Comparison of ENCODE assay signal across 2 cellular contexts in the genomic region with DNA sequence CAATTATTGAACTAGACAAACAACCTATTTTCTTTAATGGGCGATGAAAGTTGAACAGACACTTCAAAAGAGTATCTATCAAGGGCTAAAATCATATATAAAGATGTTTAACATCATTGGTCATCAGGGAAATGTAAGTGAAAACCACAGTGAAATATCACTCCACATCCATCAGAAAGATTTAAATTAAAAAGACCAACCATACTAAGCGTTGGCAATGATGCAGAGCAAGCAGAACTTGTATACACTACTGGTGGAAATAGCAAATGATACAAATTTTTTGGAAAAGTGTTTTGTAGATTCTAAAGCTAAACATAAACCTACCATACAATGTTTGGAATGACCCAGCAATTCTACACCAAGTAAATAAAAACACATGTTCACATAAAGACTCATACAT.
A peak's percentile ranks its signal among the peaks of the same experiment; 100 is the strongest.
TF ChIP-seq lines count a peak whose summit lies in the region.

No MANE protein-coding gene starts in this region.

TF ChIP-seq in GM12878, 131 proteins besides CTCF, POLR2A, EP300 and RAD21 (continued from another document):
- TF ChIP-seq, protein P1, sequence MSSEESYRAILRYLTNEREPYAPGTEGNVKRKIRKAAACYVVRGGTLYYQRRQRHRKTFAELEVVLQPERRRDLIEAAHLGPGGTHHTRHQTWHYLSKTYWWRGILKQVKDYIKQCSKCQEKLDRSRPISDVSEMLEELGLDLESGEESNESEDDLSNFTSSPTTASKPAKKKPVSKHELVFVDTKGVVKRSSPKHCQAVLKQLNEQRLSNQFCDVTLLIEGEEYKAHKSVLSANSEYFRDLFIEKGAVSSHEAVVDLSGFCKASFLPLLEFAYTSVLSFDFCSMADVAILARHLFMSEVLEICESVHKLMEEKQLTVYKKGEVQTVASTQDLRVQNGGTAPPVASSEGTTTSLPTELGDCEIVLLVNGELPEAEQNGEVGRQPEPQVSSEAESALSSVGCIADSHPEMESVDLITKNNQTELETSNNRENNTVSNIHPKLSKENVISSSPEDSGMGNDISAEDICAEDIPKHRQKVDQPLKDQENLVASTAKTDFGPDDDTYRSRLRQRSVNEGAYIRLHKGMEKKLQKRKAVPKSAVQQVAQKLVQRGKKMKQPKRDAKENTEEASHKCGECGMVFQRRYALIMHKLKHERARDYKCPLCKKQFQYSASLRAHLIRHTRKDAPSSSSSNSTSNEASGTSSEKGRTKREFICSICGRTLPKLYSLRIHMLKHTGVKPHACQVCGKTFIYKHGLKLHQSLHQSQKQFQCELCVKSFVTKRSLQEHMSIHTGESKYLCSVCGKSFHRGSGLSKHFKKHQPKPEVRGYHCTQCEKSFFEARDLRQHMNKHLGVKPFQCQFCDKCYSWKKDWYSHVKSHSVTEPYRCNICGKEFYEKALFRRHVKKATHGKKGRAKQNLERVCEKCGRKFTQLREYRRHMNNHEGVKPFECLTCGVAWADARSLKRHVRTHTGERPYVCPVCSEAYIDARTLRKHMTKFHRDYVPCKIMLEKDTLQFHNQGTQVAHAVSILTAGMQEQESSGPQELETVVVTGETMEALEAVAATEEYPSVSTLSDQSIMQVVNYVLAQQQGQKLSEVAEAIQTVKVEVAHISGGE (CRISPR knock-in tag; IDR thresholded peaks at IDR 0.05), result no peak
- TF ChIP-seq, protein P2, sequence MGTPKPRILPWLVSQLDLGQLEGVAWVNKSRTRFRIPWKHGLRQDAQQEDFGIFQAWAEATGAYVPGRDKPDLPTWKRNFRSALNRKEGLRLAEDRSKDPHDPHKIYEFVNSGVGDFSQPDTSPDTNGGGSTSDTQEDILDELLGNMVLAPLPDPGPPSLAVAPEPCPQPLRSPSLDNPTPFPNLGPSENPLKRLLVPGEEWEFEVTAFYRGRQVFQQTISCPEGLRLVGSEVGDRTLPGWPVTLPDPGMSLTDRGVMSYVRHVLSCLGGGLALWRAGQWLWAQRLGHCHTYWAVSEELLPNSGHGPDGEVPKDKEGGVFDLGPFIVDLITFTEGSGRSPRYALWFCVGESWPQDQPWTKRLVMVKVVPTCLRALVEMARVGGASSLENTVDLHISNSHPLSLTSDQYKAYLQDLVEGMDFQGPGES (IDR thresholded peaks at IDR 0.05), result no peak
- TF ChIP-seq SIN3A (IDR thresholded peaks at IDR 0.05; ENCODE audit: low read depth, low read length), result no peak
- no peak for TF ChIP-seq SUZ12 (IDR thresholded peaks at IDR 0.05; ENCODE audit: unreplicated experiment)
- no peak for TF ChIP-seq CBX3 (IDR thresholded peaks at IDR 0.05; ENCODE audit: borderline replicate concordance, low read depth)
- TF ChIP-seq JUND (IDR thresholded peaks at IDR 0.05; ENCODE audit: low read depth, low read length), result no peak
- TF ChIP-seq, protein P3, sequence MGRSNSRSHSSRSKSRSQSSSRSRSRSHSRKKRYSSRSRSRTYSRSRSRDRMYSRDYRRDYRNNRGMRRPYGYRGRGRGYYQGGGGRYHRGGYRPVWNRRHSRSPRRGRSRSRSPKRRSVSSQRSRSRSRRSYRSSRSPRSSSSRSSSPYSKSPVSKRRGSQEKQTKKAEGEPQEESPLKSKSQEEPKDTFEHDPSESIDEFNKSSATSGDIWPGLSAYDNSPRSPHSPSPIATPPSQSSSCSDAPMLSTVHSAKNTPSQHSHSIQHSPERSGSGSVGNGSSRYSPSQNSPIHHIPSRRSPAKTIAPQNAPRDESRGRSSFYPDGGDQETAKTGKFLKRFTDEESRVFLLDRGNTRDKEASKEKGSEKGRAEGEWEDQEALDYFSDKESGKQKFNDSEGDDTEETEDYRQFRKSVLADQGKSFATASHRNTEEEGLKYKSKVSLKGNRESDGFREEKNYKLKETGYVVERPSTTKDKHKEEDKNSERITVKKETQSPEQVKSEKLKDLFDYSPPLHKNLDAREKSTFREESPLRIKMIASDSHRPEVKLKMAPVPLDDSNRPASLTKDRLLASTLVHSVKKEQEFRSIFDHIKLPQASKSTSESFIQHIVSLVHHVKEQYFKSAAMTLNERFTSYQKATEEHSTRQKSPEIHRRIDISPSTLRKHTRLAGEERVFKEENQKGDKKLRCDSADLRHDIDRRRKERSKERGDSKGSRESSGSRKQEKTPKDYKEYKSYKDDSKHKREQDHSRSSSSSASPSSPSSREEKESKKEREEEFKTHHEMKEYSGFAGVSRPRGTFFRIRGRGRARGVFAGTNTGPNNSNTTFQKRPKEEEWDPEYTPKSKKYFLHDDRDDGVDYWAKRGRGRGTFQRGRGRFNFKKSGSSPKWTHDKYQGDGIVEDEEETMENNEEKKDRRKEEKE (IDR thresholded peaks at IDR 0.05), result no peak
- TF ChIP-seq BHLHE40 (IDR thresholded peaks at IDR 0.05; ENCODE audit: borderline replicate concordance in 1 of 2, low read depth in 2 of 2, low read length in 1 of 2), result no peak
- no peak for TF ChIP-seq NR2C2 (IDR thresholded peaks at IDR 0.05; ENCODE audit: borderline replicate concordance, control insufficient read depth, insufficient read length, low read depth)
- no peak for TF ChIP-seq HCFC1 (IDR thresholded peaks at IDR 0.05; ENCODE audit: low read length)
- TF ChIP-seq NRF1 (conservative IDR thresholded peaks at IDR 0.05; ENCODE audit: low read depth, low read length), result no peak
- no peak for TF ChIP-seq EED (IDR thresholded peaks at IDR 0.05; ENCODE audit: low read depth)
- TF ChIP-seq, protein P4, sequence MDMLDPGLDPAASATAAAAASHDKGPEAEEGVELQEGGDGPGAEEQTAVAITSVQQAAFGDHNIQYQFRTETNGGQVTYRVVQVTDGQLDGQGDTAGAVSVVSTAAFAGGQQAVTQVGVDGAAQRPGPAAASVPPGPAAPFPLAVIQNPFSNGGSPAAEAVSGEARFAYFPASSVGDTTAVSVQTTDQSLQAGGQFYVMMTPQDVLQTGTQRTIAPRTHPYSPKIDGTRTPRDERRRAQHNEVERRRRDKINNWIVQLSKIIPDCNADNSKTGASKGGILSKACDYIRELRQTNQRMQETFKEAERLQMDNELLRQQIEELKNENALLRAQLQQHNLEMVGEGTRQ (IDR thresholded peaks at IDR 0.05; ENCODE audit: borderline replicate concordance, low read depth, low read length), result no peak
- no peak for TF ChIP-seq NR2F1 (conservative IDR thresholded peaks at IDR 0.05)
- no peak for TF ChIP-seq ZNF207 (IDR thresholded peaks at IDR 0.05; ENCODE audit: borderline replicate concordance)
- TF ChIP-seq, protein P5, sequence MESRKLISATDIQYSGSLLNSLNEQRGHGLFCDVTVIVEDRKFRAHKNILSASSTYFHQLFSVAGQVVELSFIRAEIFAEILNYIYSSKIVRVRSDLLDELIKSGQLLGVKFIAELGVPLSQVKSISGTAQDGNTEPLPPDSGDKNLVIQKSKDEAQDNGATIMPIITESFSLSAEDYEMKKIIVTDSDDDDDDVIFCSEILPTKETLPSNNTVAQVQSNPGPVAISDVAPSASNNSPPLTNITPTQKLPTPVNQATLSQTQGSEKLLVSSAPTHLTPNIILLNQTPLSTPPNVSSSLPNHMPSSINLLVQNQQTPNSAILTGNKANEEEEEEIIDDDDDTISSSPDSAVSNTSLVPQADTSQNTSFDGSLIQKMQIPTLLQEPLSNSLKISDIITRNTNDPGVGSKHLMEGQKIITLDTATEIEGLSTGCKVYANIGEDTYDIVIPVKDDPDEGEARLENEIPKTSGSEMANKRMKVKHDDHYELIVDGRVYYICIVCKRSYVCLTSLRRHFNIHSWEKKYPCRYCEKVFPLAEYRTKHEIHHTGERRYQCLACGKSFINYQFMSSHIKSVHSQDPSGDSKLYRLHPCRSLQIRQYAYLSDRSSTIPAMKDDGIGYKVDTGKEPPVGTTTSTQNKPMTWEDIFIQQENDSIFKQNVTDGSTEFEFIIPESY (IDR thresholded peaks at IDR 0.05), result no peak
- no peak for TF ChIP-seq SMC3 (IDR thresholded peaks at IDR 0.05; ENCODE audit: borderline replicate concordance, low read length)
- TF ChIP-seq KAT2A (conservative IDR thresholded peaks at IDR 0.05; ENCODE audit: control insufficient read depth, low read depth, low read length), result no peak

TF ChIP-seq in K562, 482 proteins besides CTCF, POLR2A, EP300 and RAD21 (continued from another document):
- peak; percentile 95 for TF ChIP-seq ZNF184 (CRISPR knock-in tag; IDR thresholded peaks at IDR 0.05)
- peak; percentile 73; the same call in 1 of the 2 replicates for TF ChIP-seq TRIM28 (IDR thresholded peaks at IDR 0.05)
- no peak for TF ChIP-seq KDM4B (IDR thresholded peaks at IDR 0.05; ENCODE audit: borderline replicate concordance in 2 of 2, low read depth in 1 of 2)
- peak in 1 of 2 experiments; percentile 70; a peak in 2 of 3 replicates for TF ChIP-seq CBX3 (IDR thresholded peaks at IDR 0.05; ENCODE audit: borderline replicate concordance in 1 of 2, low read length in 2 of 2)
